ENCODE assay signal across 7 cellular contexts in the genomic region with DNA sequence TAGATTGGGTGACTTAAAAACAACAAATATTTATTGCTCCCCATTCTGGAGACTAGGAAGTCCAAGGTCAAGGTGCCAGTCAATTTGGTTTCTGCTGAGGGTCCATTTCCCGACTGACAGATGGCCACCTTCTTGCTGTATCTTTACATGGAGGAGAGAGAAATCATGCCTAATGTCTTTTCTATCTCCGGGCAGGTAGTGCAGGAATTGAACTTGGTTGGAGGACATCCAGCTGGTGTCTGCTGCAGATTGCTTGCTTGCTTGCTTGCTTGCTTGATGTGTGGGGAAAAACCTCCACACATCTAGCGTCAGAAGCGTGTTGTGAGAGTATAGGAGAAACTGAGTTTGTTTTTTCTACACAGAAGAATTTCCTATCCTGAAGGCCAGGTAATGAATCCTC.
"Had no signal": no experiment of that assay in that cellular context is flagged by ENCODE, and none has a peak within 500 bp of the region (broad histone marks: within the 10 kb centered on the region; RNA-seq: fewer than 3 reads in every experiment).

No MANE protein-coding gene starts in this region.

- H2AFZ ChIP-seq: GM23338 had no signal

- H3K4me3 ChIP-seq: GM23338 had no signal

- DNase-seq: H9, HFFc6, KBM-7 had no signal

- H3K4me2 ChIP-seq: GM23338 had no signal

- ATAC-seq: GM23338, HCT116, HepG2 had no signal

- H3K27ac ChIP-seq: HL-60 had no signal
